ENCODE assay signal across 1 cellular context in genomic region chr3:12999147-13000140, GRCh38.
A peak's percentile ranks its signal among the peaks of the same experiment; 100 is the strongest.
TF ChIP-seq lines count a peak whose summit lies in the region.

No MANE protein-coding gene starts in this region.

TF ChIP-seq in HepG2, 621 proteins besides CTCF, POLR2A, EP300 and RAD21 (continued from another document and continues in another):
- TF ChIP-seq E2F1 (CRISPR knock-in tag; IDR thresholded peaks at IDR 0.05), result no peak
- no peak for TF ChIP-seq PTBP1 (IDR thresholded peaks at IDR 0.05; ENCODE audit: low read depth, low read length, poor library complexity, severe bottlenecking)
- TF ChIP-seq, protein P1, sequence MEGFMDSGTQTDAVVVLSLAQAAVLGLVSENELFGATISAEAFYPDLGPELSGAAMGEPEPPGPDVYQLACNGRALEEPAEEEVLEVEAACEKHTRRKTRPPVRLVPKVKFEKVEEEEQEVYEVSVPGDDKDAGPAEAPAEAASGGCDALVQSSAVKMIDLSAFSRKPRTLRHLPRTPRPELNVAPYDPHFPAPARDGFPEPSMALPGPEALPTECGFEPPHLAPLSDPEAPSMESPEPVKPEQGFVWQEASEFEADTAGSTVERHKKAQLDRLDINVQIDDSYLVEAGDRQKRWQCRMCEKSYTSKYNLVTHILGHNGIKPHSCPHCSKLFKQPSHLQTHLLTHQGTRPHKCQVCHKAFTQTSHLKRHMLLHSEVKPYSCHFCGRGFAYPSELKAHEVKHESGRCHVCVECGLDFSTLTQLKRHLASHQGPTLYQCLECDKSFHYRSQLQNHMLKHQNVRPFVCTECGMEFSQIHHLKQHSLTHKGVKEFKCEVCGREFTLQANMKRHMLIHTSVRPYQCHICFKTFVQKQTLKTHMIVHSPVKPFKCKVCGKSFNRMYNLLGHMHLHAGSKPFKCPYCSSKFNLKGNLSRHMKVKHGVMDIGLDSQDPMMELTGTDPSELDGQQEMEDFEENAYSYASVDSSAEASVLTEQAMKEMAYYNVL (CRISPR knock-in tag; IDR thresholded peaks at IDR 0.05; ENCODE audit: borderline replicate concordance), result no peak
- TF ChIP-seq SMAD1 (CRISPR knock-in tag; IDR thresholded peaks at IDR 0.05; ENCODE audit: borderline replicate concordance, low read depth), result no peak
- peak; percentile 27; the same call in 1 of the 2 replicates for TF ChIP-seq MAFF (IDR thresholded peaks at IDR 0.05; ENCODE audit: low read depth, low read length)
- TF ChIP-seq USF2 (IDR thresholded peaks at IDR 0.05; ENCODE audit: low read depth, low read length), result peak; percentile 62
- TF ChIP-seq USF2 (CRISPR knock-in tag; IDR thresholded peaks at IDR 0.05; ENCODE audit: borderline replicate concordance), result peak; percentile 51; the same call in 1 of the 2 replicates
- TF ChIP-seq ZNF136 (CRISPR knock-in tag; IDR thresholded peaks at IDR 0.05; ENCODE audit: low read depth), result 0 out of 2 replicates have a peak, but pooled peaks have one; percentile 31
- no peak for TF ChIP-seq ZNF20 (CRISPR knock-in tag; IDR thresholded peaks at IDR 0.05)
- no peak for TF ChIP-seq KAT8 (CRISPR knock-in tag; IDR thresholded peaks at IDR 0.05)
- TF ChIP-seq MLLT10 (CRISPR knock-in tag; IDR thresholded peaks at IDR 0.05), result no peak
- TF ChIP-seq REPIN1 (CRISPR knock-in tag; IDR thresholded peaks at IDR 0.05; ENCODE audit: borderline replicate concordance, low read depth), result 0 out of 2 replicates have a peak, but pooled peaks have one; percentile 46
- TF ChIP-seq MBNL3 (CRISPR knock-in tag; conservative IDR thresholded peaks at IDR 0.05), result no peak
- TF ChIP-seq, protein P2, sequence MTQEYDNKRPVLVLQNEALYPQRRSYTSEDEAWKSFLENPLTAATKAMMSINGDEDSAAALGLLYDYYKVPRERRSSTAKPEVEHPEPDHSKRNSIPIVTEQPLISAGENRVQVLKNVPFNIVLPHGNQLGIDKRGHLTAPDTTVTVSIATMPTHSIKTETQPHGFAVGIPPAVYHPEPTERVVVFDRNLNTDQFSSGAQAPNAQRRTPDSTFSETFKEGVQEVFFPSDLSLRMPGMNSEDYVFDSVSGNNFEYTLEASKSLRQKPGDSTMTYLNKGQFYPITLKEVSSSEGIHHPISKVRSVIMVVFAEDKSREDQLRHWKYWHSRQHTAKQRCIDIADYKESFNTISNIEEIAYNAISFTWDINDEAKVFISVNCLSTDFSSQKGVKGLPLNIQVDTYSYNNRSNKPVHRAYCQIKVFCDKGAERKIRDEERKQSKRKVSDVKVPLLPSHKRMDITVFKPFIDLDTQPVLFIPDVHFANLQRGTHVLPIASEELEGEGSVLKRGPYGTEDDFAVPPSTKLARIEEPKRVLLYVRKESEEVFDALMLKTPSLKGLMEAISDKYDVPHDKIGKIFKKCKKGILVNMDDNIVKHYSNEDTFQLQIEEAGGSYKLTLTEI (CRISPR knock-in tag; conservative IDR thresholded peaks at IDR 0.05), result no peak
- TF ChIP-seq, protein P3, sequence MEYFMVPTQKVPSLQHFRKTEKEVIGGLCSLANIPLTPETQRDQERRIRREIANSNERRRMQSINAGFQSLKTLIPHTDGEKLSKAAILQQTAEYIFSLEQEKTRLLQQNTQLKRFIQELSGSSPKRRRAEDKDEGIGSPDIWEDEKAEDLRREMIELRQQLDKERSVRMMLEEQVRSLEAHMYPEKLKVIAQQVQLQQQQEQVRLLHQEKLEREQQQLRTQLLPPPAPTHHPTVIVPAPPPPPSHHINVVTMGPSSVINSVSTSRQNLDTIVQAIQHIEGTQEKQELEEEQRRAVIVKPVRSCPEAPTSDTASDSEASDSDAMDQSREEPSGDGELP (IDR thresholded peaks at IDR 0.05; ENCODE audit: borderline replicate concordance, low read depth), result peak; percentile 39; the same call in 1 of the 2 replicates
- peak; percentile 89; the same call in 1 of the 3 replicates for TF ChIP-seq MXI1 (IDR thresholded peaks at IDR 0.05; ENCODE audit: borderline replicate concordance, low read depth, low read length)
- no peak for TF ChIP-seq ZNF180 (CRISPR knock-in tag; IDR thresholded peaks at IDR 0.05; ENCODE audit: borderline replicate concordance, low read depth)
- peak; percentile 71; the same call in 1 of the 2 replicates for TF ChIP-seq CEBPB (IDR thresholded peaks at IDR 0.05; ENCODE audit: borderline replicate concordance, low read depth, low read length)
- TF ChIP-seq SIN3A (IDR thresholded peaks at IDR 0.05; ENCODE audit: borderline replicate concordance, low read depth, low read length), result 0 out of 2 replicates have a peak, but pooled peaks have one; percentile 36
- TF ChIP-seq, protein P4, sequence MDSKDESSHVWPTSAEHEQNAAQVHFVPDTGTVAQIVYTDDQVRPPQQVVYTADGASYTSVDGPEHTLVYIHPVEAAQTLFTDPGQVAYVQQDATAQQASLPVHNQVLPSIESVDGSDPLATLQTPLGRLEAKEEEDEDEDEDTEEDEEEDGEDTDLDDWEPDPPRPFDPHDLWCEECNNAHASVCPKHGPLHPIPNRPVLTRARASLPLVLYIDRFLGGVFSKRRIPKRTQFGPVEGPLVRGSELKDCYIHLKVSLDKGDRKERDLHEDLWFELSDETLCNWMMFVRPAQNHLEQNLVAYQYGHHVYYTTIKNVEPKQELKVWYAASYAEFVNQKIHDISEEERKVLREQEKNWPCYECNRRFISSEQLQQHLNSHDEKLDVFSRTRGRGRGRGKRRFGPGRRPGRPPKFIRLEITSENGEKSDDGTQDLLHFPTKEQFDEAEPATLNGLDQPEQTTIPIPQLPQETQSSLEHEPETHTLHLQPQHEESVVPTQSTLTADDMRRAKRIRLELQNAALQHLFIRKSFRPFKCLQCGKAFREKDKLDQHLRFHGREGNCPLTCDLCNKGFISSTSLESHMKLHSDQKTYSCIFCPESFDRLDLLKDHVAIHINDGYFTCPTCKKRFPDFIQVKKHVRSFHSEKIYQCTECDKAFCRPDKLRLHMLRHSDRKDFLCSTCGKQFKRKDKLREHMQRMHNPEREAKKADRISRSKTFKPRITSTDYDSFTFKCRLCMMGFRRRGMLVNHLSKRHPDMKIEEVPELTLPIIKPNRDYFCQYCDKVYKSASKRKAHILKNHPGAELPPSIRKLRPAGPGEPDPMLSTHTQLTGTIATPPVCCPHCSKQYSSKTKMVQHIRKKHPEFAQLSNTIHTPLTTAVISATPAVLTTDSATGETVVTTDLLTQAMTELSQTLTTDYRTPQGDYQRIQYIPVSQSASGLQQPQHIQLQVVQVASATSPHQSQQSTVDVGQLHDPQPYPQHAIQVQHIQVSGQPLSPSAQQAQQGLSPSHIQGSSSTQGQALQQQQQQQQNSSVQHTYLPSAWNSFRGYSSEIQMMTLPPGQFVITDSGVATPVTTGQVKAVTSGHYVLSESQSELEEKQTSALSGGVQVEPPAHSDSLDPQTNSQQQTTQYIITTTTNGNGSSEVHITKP (CRISPR knock-in tag; IDR thresholded peaks at IDR 0.05; ENCODE audit: low read depth), result peak; percentile 99
- no peak for TF ChIP-seq RNF219 (CRISPR knock-in tag; IDR thresholded peaks at IDR 0.05)
- peak; percentile 59; the same call in 1 of the 2 replicates for TF ChIP-seq SALL1 (CRISPR knock-in tag; IDR thresholded peaks at IDR 0.05)
- TF ChIP-seq ZNF274 (CRISPR knock-in tag; IDR thresholded peaks at IDR 0.05), result 0 out of 2 replicates have a peak, but pooled peaks have one; percentile 28
- peak; percentile 26; the same call in 1 of the 2 replicates for TF ChIP-seq THAP11 (CRISPR knock-in tag; IDR thresholded peaks at IDR 0.05)
- TF ChIP-seq SOX5 (CRISPR knock-in tag; IDR thresholded peaks at IDR 0.05; ENCODE audit: borderline replicate concordance), result peak; percentile 94
- peak; percentile 68 for TF ChIP-seq NFE2L2 (IDR thresholded peaks at IDR 0.05; ENCODE audit: low read length)
- 0 out of 2 replicates have a peak, but pooled peaks have one; percentile 21 for TF ChIP-seq ZNF292 (CRISPR knock-in tag; IDR thresholded peaks at IDR 0.05; ENCODE audit: borderline replicate concordance, low read depth)
- peak; percentile 35; the same call in 1 of the 2 replicates for TF ChIP-seq ESRRA (CRISPR knock-in tag; IDR thresholded peaks at IDR 0.05; ENCODE audit: low read depth)
- TF ChIP-seq MAFG (CRISPR knock-in tag; IDR thresholded peaks at IDR 0.05), result no peak
- no peak for TF ChIP-seq CERS6 (CRISPR knock-in tag; IDR thresholded peaks at IDR 0.05)
- TF ChIP-seq, protein P5, sequence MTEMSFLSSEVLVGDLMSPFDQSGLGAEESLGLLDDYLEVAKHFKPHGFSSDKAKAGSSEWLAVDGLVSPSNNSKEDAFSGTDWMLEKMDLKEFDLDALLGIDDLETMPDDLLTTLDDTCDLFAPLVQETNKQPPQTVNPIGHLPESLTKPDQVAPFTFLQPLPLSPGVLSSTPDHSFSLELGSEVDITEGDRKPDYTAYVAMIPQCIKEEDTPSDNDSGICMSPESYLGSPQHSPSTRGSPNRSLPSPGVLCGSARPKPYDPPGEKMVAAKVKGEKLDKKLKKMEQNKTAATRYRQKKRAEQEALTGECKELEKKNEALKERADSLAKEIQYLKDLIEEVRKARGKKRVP (CRISPR knock-in tag; IDR thresholded peaks at IDR 0.05), result no peak
- no peak for TF ChIP-seq ZNF891 (CRISPR knock-in tag; IDR thresholded peaks at IDR 0.05)
- TF ChIP-seq MAX (IDR thresholded peaks at IDR 0.05), result peak; percentile 74
- no peak for TF ChIP-seq ZNF282 (IDR thresholded peaks at IDR 0.05; ENCODE audit: partially characterized antibody)
- no peak for TF ChIP-seq KLF6 (CRISPR knock-in tag; IDR thresholded peaks at IDR 0.05)
- 0 out of 2 replicates have a peak, but pooled peaks have one; percentile 20 for TF ChIP-seq ARNT2 (CRISPR knock-in tag; IDR thresholded peaks at IDR 0.05; ENCODE audit: low read depth)
- TF ChIP-seq HNRNPLL (IDR thresholded peaks at IDR 0.05; ENCODE audit: low read depth, low read length, poor library complexity, severe bottlenecking), result no peak
- peak; percentile 88 for TF ChIP-seq MNT (IDR thresholded peaks at IDR 0.05)
